ENCODE assay signal across 8 cellular contexts in the genomic region with DNA sequence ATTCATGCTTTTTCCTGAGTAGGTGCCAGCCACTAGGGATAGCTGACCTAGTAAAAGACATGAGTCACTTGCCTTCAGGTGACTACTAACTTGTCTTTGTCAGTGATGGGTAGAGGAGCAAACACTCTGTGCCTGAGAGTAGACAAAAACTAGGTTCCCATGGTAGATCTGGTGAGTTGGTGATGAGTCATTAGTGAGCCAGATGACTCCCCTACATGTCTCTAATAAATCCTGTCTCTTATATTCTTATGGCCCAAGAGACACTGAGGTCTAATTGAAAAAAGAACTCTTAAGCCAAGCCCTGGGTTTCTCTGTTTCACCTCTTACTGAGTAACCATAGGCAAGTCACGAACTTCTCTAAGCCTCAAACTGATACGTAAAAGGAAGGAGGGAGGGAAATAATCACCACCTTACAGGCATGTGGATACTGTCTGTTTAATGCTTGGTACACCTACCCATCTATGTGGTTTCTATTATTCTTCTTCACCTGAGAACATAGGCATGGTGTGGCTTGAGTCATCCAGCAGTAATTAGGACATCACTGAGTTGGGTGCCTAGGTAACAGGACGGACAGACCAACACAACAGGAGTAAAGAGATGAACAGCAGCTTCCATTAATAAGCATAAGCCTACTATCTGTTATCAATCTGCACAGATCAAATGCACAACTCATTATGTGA. TPM values are rescaled to one million over a fixed set of nuclear protein-coding genes. Genes with fewer than 3 reads are reported as not detected.
DNase-seq lines count a peak whose midpoint lies in the region; ATAC-seq, FAIRE-seq and TF ChIP-seq lines count a peak whose summit lies in the region.

No MANE protein-coding gene starts in this region.

- H3K4me3 ChIP-seq in neutrophil (ENCODE audit: low read depth in 1 of 2, low read length in 1 of 2) (peak overlapping the region; percentile 31 to 48), right cardiac atrium (ENCODE audit: low read length) (no peak overlapping the region)

- POLR2A ChIA-PET in CD4-positive, alpha-beta T cell (lab: Charles Lee): no interaction called here
- POLR2A ChIA-PET in MCF 10A (lab: Yijun Ruan, JAX): interaction anchor here (0.5 to 4.7 kb wide), 24 partner anchors 8 to 287 kb away, joined by 3 to 56 read pairs (median 4); a partner anchor contains a TSS

- peak; percentile 29 for ATAC-seq in CD4-positive, alpha-beta T cell (ENCODE audit: poor library complexity)
- no peak for ATAC-seq in right cardiac atrium
- ATAC-seq in GM19467 (IDR thresholded peaks at IDR 0.05; ENCODE audit: unreplicated experiment): no peak

- DNase-seq in CD4-positive, alpha-beta T cell: no peak
- DNase-seq in HTR-8/SVneo (ENCODE audit: insufficient read length, low spot score) (peak; percentile 90), MCF 10A (ENCODE audit: unreplicated experiment) (peak; percentile 95), iPS-NIHi7 (ENCODE audit: extremely low spot score) (no peak), right cardiac atrium (no peak), KG1 (lab: John Stamatoyannopoulos, UW) (no peak)

- H3K36me3 Mint-ChIP-seq in CD4-positive, alpha-beta T cell (ENCODE audit: low read depth): peaks cover 99% of the 10 kb centered on the region
- H3K36me3 Mint-ChIP-seq in MCF 10A (ENCODE audit: insufficient read depth, unreplicated experiment): peaks cover 85% of the 10 kb centered on the region

- no peak overlapping the region for H3K4me3 Mint-ChIP-seq in CD4-positive, alpha-beta T cell
- peak overlapping the region; percentile 26 for H3K4me3 Mint-ChIP-seq in MCF 10A (ENCODE audit: unreplicated experiment)

- no peaks in the 10 kb centered on the region for H3K9me3 Mint-ChIP-seq in CD4-positive, alpha-beta T cell
- H3K9me3 Mint-ChIP-seq in MCF 10A (ENCODE audit: unreplicated experiment): no peaks in the 10 kb centered on the region

- intact Hi-C loops in CD4-positive, alpha-beta T cell (cut with DNase I, micrococcal nuclease): no loop called here
- intact Hi-C loops in MCF 10A (cut with micrococcal nuclease): loop anchor here (2.0 kb wide), 1 partner anchor 27 kb away; a partner anchor contains a TSS
- intact Hi-C loops in right cardiac atrium (cut with DNase I): no loop called here

- no peak for TF ChIP-seq CTCF in CD4-positive, alpha-beta T cell (IDR thresholded peaks at IDR 0.05)
- TF ChIP-seq CTCF in MCF 10A (IDR thresholded peaks at IDR 0.05; ENCODE audit: unreplicated experiment): no peak
- no peak for TF ChIP-seq CTCF in neutrophil (IDR thresholded peaks at IDR 0.05)

- H3K36me3 ChIP-seq in neutrophil: peaks cover 89% of the 10 kb centered on the region

- H3K4me1 ChIP-seq in neutrophil (ENCODE audit: control insufficient read depth in 1 of 2, insufficient read depth in 1 of 2, low read depth in 1 of 2, low read length in 1 of 2) (peaks cover 34 to 41% of the 10 kb centered on the region in 2 experiments), right cardiac atrium (ENCODE audit: control insufficient read depth, insufficient read depth, low read length) (peaks cover 4% of the 10 kb centered on the region)

- H3K27ac ChIP-seq in CD4-positive, alpha-beta T cell (ENCODE audit: low read depth, low read length): no peak overlapping the region
- peak overlapping the region; percentile 96 for H3K27ac ChIP-seq in neutrophil
- no peak overlapping the region for H3K27ac ChIP-seq in right cardiac atrium (ENCODE audit: low read length)

- H3K27me3 Mint-ChIP-seq in CD4-positive, alpha-beta T cell: no peaks in the 10 kb centered on the region
- no peaks in the 10 kb centered on the region for H3K27me3 Mint-ChIP-seq in MCF 10A (ENCODE audit: insufficient read depth, unreplicated experiment)

- FAIRE-seq in HTR-8/SVneo (lab: Jason Lieb, UNC): peak; percentile 98

- no peaks in the 10 kb centered on the region for H3K4me1 Mint-ChIP-seq in CD4-positive, alpha-beta T cell (ENCODE audit: low read depth)
- H3K4me1 Mint-ChIP-seq in MCF 10A (ENCODE audit: insufficient read depth, unreplicated experiment): peaks cover 47% of the 10 kb centered on the region

- WGBS in right cardiac atrium: 88% methylated on average over 3 of the region's 3 CpGs

- no peaks in the 10 kb centered on the region for H3K9me3 ChIP-seq in CD4-positive, alpha-beta T cell (ENCODE audit: control insufficient read depth, low read length)
- H3K9me3 ChIP-seq in neutrophil (no peaks in the 10 kb centered on the region), right cardiac atrium (ENCODE audit: control insufficient read depth, low read length) (no peaks in the 10 kb centered on the region)

- BruUV-seq in MCF 10A (replicated peaks; lab: Mats Ljungman, UMichigan): no TSS peak

- no peaks in the 10 kb centered on the region for H3K27me3 ChIP-seq in CD4-positive, alpha-beta T cell (ENCODE audit: control insufficient read depth, insufficient read depth, low read length)
- H3K27me3 ChIP-seq in neutrophil (no peaks in the 10 kb centered on the region), right cardiac atrium (ENCODE audit: control insufficient read depth, insufficient read depth) (no peaks in the 10 kb centered on the region)

- peak overlapping the region; percentile 52 for H3K27ac Mint-ChIP-seq in CD4-positive, alpha-beta T cell
- H3K27ac Mint-ChIP-seq in MCF 10A (ENCODE audit: low read depth, unreplicated experiment): peak overlapping the region; percentile 84

- CTCF ChIA-PET in CD4-positive, alpha-beta T cell (lab: Charles Lee): no interaction called here
- CTCF ChIA-PET in MCF 10A (lab: Yijun Ruan, JAX): interaction anchor here (0.8 to 4.0 kb wide), 5 partner anchors 15 to 279 kb away, joined by 3 to 19 read pairs (median 5); no protein-coding TSS in a partner anchor

RNA-seq across cellular contexts. Expression of a gene that starts 20.3 kb away (rescaled TPM):
- total RNA-seq in CD4-positive, alpha-beta T cell: 1 to 10 TPM; 9.0 to 9.9 TPM
- 34.1 and 35.4 TPM in 2 replicates for total RNA-seq in MCF 10A (2022)
- 1 to 10 TPM; 6.3 to 7.1 (median 6.7) TPM for total RNA-seq in right cardiac atrium
- 3.1 TPM for polyA plus RNA-seq in right cardiac atrium

RNA-seq across cellular contexts. Expression of a gene that starts 25.9 kb away (rescaled TPM):
- 10 to 100 TPM; 39.5 to 40.2 TPM for total RNA-seq in CD4-positive, alpha-beta T cell
- total RNA-seq in MCF 10A (2022) (104 and 126 TPM in 2 replicates), right cardiac atrium (100 to 1,000 TPM; 101 to 118 (median 105) TPM)
- polyA plus RNA-seq in right cardiac atrium: 47.8 TPM

Comparison
In these comparisons a context has a peak if more than half of its experiments do, and no peak if none do; other contexts are left out.
1. DNase-seq: peak in HTR-8/SVneo (single experiment) and MCF 10A (single experiment); none in CD4-positive, alpha-beta T cell (0 of 10), iPS-NIHi7 (single experiment), right cardiac atrium (0 of 3) and KG1 (single experiment).